ENCODE assay signal across 8 cellular contexts in genomic region chr3:185943363-185944106, GRCh38. TPM values are rescaled to one million over a fixed set of nuclear protein-coding genes. Genes with fewer than 3 reads are reported as not detected.
DNase-seq lines count a peak whose midpoint lies in the region; ATAC-seq and TF ChIP-seq lines count a peak whose summit lies in the region.

No MANE protein-coding gene starts in this region.

- H3K9me3 ChIP-seq in heart left ventricle (no peaks in the 10 kb centered on the region), vagina (no peaks in the 10 kb centered on the region)

- H3K27me3 Mint-ChIP-seq in activated naive CD8-positive, alpha-beta T cell treated with anti-CD3 and anti-CD28 coated beads, Interleukin-2, amount 50 U/mL, for 24 hours: peaks cover 14% of the 10 kb centered on the region

- peaks cover 27% of the 10 kb centered on the region for H3K4me1 Mint-ChIP-seq in activated naive CD8-positive, alpha-beta T cell treated with anti-CD3 and anti-CD28 coated beads, Interleukin-2, amount 50 U/mL, for 24 hours

- no peak for TF ChIP-seq POLR2A in heart left ventricle (IDR thresholded peaks at IDR 0.05)
- TF ChIP-seq POLR2A in vagina (IDR thresholded peaks at IDR 0.05): no peak

- peak overlapping the region; percentile 27 for H3K4me3 Mint-ChIP-seq in activated naive CD8-positive, alpha-beta T cell treated with anti-CD3 and anti-CD28 coated beads, Interleukin-2, amount 50 U/mL, for 24 hours

- intact Hi-C loops in heart left ventricle (cut with DNase I) (loop anchor here in 2 of 10 donors (10.0 kb wide), 2 partner anchors 209 to 269 kb away; no protein-coding TSS in a partner anchor), vagina (cut with DNase I) (no loop called here)

- H3K4me1 ChIP-seq in heart left ventricle: peaks cover 0 to 10% (median 4%) of the 10 kb centered on the region in 12 donors
- peaks cover 12% of the 10 kb centered on the region for H3K4me1 ChIP-seq in vagina

- H3K27me3 ChIP-seq in heart left ventricle (no peaks in the 10 kb centered on the region), vagina (no peaks in the 10 kb centered on the region)

- ATAC-seq in HG02610 (IDR thresholded peaks at IDR 0.05; ENCODE audit: unreplicated experiment) (peak; percentile 80), heart left ventricle (peak; percentile 28 to 92 (median 84))
- ATAC-seq in activated naive CD8-positive, alpha-beta T cell treated with anti-CD3 and anti-CD28 coated beads, Interleukin-2, amount 50 U/mL, for 24 hours: peak; percentile 93

- H3K9me3 Mint-ChIP-seq in activated naive CD8-positive, alpha-beta T cell treated with anti-CD3 and anti-CD28 coated beads, Interleukin-2, amount 50 U/mL, for 24 hours: no peaks in the 10 kb centered on the region

- WGBS in heart left ventricle, 4 donors: 19 to 37% (median 22%) methylated on average over 4 to 6 of the region's 6 CpGs

- no peaks in the 10 kb centered on the region for H3K36me3 Mint-ChIP-seq in activated naive CD8-positive, alpha-beta T cell treated with anti-CD3 and anti-CD28 coated beads, Interleukin-2, amount 50 U/mL, for 24 hours (ENCODE audit: low read depth)

- H3K36me3 ChIP-seq in heart left ventricle (no peaks in the 10 kb centered on the region), vagina (no peaks in the 10 kb centered on the region)

- no peak overlapping the region for H3K27ac Mint-ChIP-seq in activated naive CD8-positive, alpha-beta T cell treated with anti-CD3 and anti-CD28 coated beads, Interleukin-2, amount 50 U/mL, for 24 hours

- TF ChIP-seq CTCF in GM12873 (IDR thresholded peaks at IDR 0.05; ENCODE audit: insufficient read depth, low read depth, low read length, missing control alignments) (peak; percentile 100), heart left ventricle (IDR thresholded peaks at IDR 0.05) (peak; percentile 96 to 100 (median 98)), vagina (IDR thresholded peaks at IDR 0.05) (peak; percentile 81 to 91 (median 90))

- DNase-seq in NCI-H1092 treated with DMSO at 0.1 percent for 48 hours (lab: John Stamatoyannopoulos, UW) (peak; percentile 86), SKM-1 (lab: John Stamatoyannopoulos, UW; ENCODE audit: unreplicated experiment) (peak; percentile 84), heart left ventricle (peak; percentile 61 to 87 (median 75)), putamen (ENCODE audit: low spot score) (peak; percentile 64), vagina (ENCODE audit: extremely low spot score in 2 of 2) (no peak)
- DNase-seq in activated naive CD8-positive, alpha-beta T cell treated with anti-CD3 and anti-CD28 coated beads, Interleukin-2, amount 50 U/mL, for 24 hours: peak; percentile 83

- H3K27ac ChIP-seq in heart left ventricle (no peak overlapping the region), vagina (peak overlapping the region; percentile 52)

- H3K4me3 ChIP-seq in heart left ventricle: peak overlapping the region in 7 of 12 donors; percentile 17 to 31 (median 26)
- H3K4me3 ChIP-seq in vagina: peak overlapping the region in 1 of 2 donors; percentile 11

RNA-seq across cellular contexts. Expression of gene TRA2B, which starts 5.7 kb away (rescaled TPM):
- 10 to 100 TPM; 40.4 to 66.0 (median 46.1) TPM for total RNA-seq in heart left ventricle
- 10 to 100 TPM; 28.5 to 58.1 TPM for polyA plus RNA-seq in heart left ventricle
- 145 TPM for total RNA-seq in vagina

Comparison
In these comparisons a context has a peak if more than half of its experiments do, and no peak if none do; other contexts are left out.
1. DNase-seq: peak in NCI-H1092 treated with DMSO at 0.1 percent for 48 hours (single experiment), SKM-1 (single experiment), activated naive CD8-positive, alpha-beta T cell treated with anti-CD3 and anti-CD28 coated beads, Interleukin-2, amount 50 U/mL, for 24 hours (single experiment), heart left ventricle (5 of 5) and putamen (single experiment); none in vagina (0 of 2).
2. Peak in every context shown above with its lines, with median percentiles within 50 percentile points of each other: CTCF ChIP-seq and ATAC-seq.